Comparison of ENCODE assay signal across 36 cellular contexts in the genomic region with DNA sequence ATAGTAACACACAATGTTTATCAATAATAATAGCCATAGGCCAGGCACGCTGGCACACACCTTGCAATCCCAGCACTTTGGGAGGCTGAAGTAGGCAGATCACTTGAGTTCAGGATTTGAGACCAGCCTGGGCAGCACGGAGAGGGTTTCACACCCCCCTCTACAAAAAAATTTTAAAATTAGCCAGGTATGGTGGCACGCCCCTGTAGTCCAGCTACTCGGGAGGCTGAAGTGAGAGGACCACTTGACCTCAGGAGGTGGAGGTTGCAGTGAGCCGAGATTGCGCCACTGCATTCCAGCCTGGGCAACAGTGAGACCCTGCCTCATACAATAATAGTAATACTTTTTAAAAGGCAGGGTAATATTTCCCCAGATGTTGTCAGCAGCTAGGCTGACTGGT. TPM values are rescaled to one million over a fixed set of nuclear protein-coding genes. Genes with fewer than 3 reads are reported as not detected.
"Had no signal": no experiment of that assay in that cellular context is flagged by ENCODE, and none has a peak within 500 bp of the region (broad histone marks: within the 10 kb centered on the region; RNA-seq: fewer than 3 reads in every experiment).

No MANE protein-coding gene starts in this region.

- H3K4me1 Mint-ChIP-seq: activated CD4-positive, alpha-beta memory T cell treated with anti-CD3 and anti-CD28 coated beads, Interleukin-2, amount 10 ng/mL, durations not matched to agents 7 days and 5 days; activated CD4-positive, alpha-beta T cell treated with anti-CD3 and anti-CD28 coated beads for 36 hours; activated CD4-positive, alpha-beta T cell treated with anti-CD3 and anti-CD28 coated beads, Interleukin-2, amount 10 ng/mL, durations not matched to agents 7 days and 5 days; activated CD8-positive, alpha-beta memory T cell treated with anti-CD3 and anti-CD28 coated beads, Interleukin-2, amount 10 ng/mL, durations not matched to agents 7 days and 5 days; activated naive CD4-positive, alpha-beta T cell treated with anti-CD3 and anti-CD28 coated beads, Interleukin-2, amount 10 ng/mL, durations not matched to agents 7 days and 5 days; activated naive CD4-positive, alpha-beta T cell treated with anti-CD3 and anti-CD28 coated beads, Interleukin-2, amount 50 U/mL, for 24 hours; activated naive CD8-positive, alpha-beta T cell treated with anti-CD3 and anti-CD28 coated beads, Interleukin-2, amount 10 ng/mL, durations not matched to agents 7 days and 5 days; activated naive CD8-positive, alpha-beta T cell treated with anti-CD3 and anti-CD28 coated beads, Interleukin-2, amount 50 U/mL, for 24 hours; T-cell had no signal

- DNase-seq: activated CD4-positive, alpha-beta memory T cell treated with anti-CD3 and anti-CD28 coated beads, Interleukin-2, amount 10 ng/mL, durations not matched to agents 7 days and 5 days; activated CD4-positive, alpha-beta T cell treated with anti-CD3 and anti-CD28 coated beads for 1 hour; activated CD4-positive, alpha-beta T cell treated with anti-CD3 and anti-CD28 coated beads for 36 hours; activated CD4-positive, alpha-beta T cell treated with anti-CD3 and anti-CD28 coated beads for 48 hours; activated CD4-positive, alpha-beta T cell treated with anti-CD3 and anti-CD28 coated beads, Interleukin-2, amount 10 ng/mL, durations not matched to agents 7 days and 5 days; activated CD4-positive, alpha-beta T cell treated with anti-CD3 and anti-CD28 coated beads, Interleukin-2, amount 50 U/mL, for 48 hours; activated CD4-positive, CD25-positive, alpha-beta regulatory T cell; activated CD8-positive, alpha-beta memory T cell treated with anti-CD3 and anti-CD28 coated beads for 24 hours; activated CD8-positive, alpha-beta memory T cell treated with anti-CD3 and anti-CD28 coated beads, Interleukin-2, amount 10 ng/mL, durations not matched to agents 7 days and 5 days; activated CD8-positive, alpha-beta memory T cell treated with anti-CD3 and anti-CD28 coated beads, Interleukin-2, amount 50 U/mL, for 48 hours; activated CD8-positive, alpha-beta T cell treated with anti-CD3 and anti-CD28 coated beads, Interleukin-2, amount 10 ng/mL, durations not matched to agents 7 days and 5 days; activated effector memory CD4-positive, alpha-beta T cell treated with Interleukin-2 at 50 U/mL for 16 hours; activated gamma-delta T cell; activated naive CD4-positive, alpha-beta T cell treated with anti-CD3 and anti-CD28 coated beads, Interleukin-2, amount 10 ng/mL, durations not matched to agents 7 days and 5 days; activated naive CD4-positive, alpha-beta T cell treated with Interleukin-2 at 50 U/mL for 16 hours; activated naive CD8-positive, alpha-beta T cell treated with anti-CD3 and anti-CD28 coated beads, Interleukin-2, amount 10 ng/mL, durations not matched to agents 7 days and 5 days; activated naive CD8-positive, alpha-beta T cell treated with anti-CD3 and anti-CD28 coated beads, Interleukin-2, amount 50 U/mL, for 24 hours; activated T-cell treated with anti-CD3 and anti-CD28 coated beads, Interleukin-2, amount 50 U/mL, for 24 hours; activated T-cell treated with anti-CD3 and anti-CD28 coated beads, Interleukin-2, amount 50 U/mL, for 48 hours; amygdala; anterior cingulate cortex; brain microvascular endothelial cell; central memory CD4-positive, alpha-beta T cell; T-cell; T-helper 2 cell; T-helper 9 cell had no signal

- H3K27me3 ChIP-seq: ascending aorta, brain microvascular endothelial cell, breast epithelium had no signal

- H3K9me3 Mint-ChIP-seq: activated CD4-positive, alpha-beta memory T cell treated with anti-CD3 and anti-CD28 coated beads, Interleukin-2, amount 10 ng/mL, durations not matched to agents 7 days and 5 days; activated CD4-positive, alpha-beta T cell treated with anti-CD3 and anti-CD28 coated beads, Interleukin-2, amount 10 ng/mL, durations not matched to agents 7 days and 5 days; activated naive CD4-positive, alpha-beta T cell treated with anti-CD3 and anti-CD28 coated beads, Interleukin-2, amount 10 ng/mL, durations not matched to agents 7 days and 5 days; activated naive CD4-positive, alpha-beta T cell treated with anti-CD3 and anti-CD28 coated beads, Interleukin-2, amount 50 U/mL, for 24 hours; activated naive CD8-positive, alpha-beta T cell treated with anti-CD3 and anti-CD28 coated beads, Interleukin-2, amount 10 ng/mL, durations not matched to agents 7 days and 5 days; activated naive CD8-positive, alpha-beta T cell treated with anti-CD3 and anti-CD28 coated beads, Interleukin-2, amount 50 U/mL, for 24 hours; activated T-cell treated with anti-CD3 and anti-CD28 coated beads, Interleukin-2, amount 50 U/mL, for 24 hours; activated T-helper 2 cell treated with anti-CD3 and anti-CD28 coated beads, Interferon-gamma antibody, Interleukin-2, Interleukin-4, amounts not matched to agents 10 μg/mL and 5 μg/mL and 100 μg/mL, durations not matched to agents 14 hours and 24 hours and 36 hours; T-cell; T-helper 2 cell treated with Interferon-gamma antibody and Interleukin-4, amounts not matched to agents 5 μg/mL and 100 μg/mL, for 36 hours had no signal

- ATAC-seq: activated CD4-positive, alpha-beta T cell treated with anti-CD3 and anti-CD28 coated beads for 36 hours; activated CD4-positive, CD25-positive, alpha-beta regulatory T cell treated with anti-CD3 and anti-CD28 coated beads, Interleukin-2, amount 50 U/mL, for 24 hours; activated CD8-positive, alpha-beta memory T cell treated with anti-CD3 and anti-CD28 coated beads, Interleukin-2, amount 10 ng/mL, durations not matched to agents 7 days and 5 days; activated CD8-positive, alpha-beta T cell treated with anti-CD3 and anti-CD28 coated beads, Interleukin-2, amount 10 ng/mL, durations not matched to agents 7 days and 5 days; activated naive CD8-positive, alpha-beta T cell treated with anti-CD3 and anti-CD28 coated beads, Interleukin-2, amount 50 U/mL, for 24 hours; T-cell had no signal

- H3K27me3 Mint-ChIP-seq: activated CD4-positive, alpha-beta memory T cell treated with anti-CD3 and anti-CD28 coated beads, Interleukin-2, amount 10 ng/mL, durations not matched to agents 7 days and 5 days; activated CD4-positive, alpha-beta T cell treated with anti-CD3 and anti-CD28 coated beads for 36 hours; activated CD4-positive, alpha-beta T cell treated with anti-CD3 and anti-CD28 coated beads, Interleukin-2, amount 10 ng/mL, durations not matched to agents 7 days and 5 days; activated CD8-positive, alpha-beta memory T cell treated with anti-CD3 and anti-CD28 coated beads, Interleukin-2, amount 10 ng/mL, durations not matched to agents 7 days and 5 days; activated naive CD4-positive, alpha-beta T cell treated with anti-CD3 and anti-CD28 coated beads, Interleukin-2, amount 50 U/mL, for 24 hours; activated naive CD8-positive, alpha-beta T cell; activated naive CD8-positive, alpha-beta T cell treated with anti-CD3 and anti-CD28 coated beads, Interleukin-2, amount 10 ng/mL, durations not matched to agents 7 days and 5 days; activated naive CD8-positive, alpha-beta T cell treated with anti-CD3 and anti-CD28 coated beads, Interleukin-2, amount 50 U/mL, for 24 hours; activated T-cell treated with anti-CD3 and anti-CD28 coated beads, Interleukin-2, amount 50 U/mL, for 24 hours; T-cell had no signal

- H3K27ac Mint-ChIP-seq: activated CD4-positive, alpha-beta memory T cell treated with anti-CD3 and anti-CD28 coated beads, Interleukin-2, amount 10 ng/mL, durations not matched to agents 7 days and 5 days; activated CD4-positive, alpha-beta T cell treated with anti-CD3 and anti-CD28 coated beads for 36 hours; activated CD4-positive, alpha-beta T cell treated with anti-CD3 and anti-CD28 coated beads, Interleukin-2, amount 10 ng/mL, durations not matched to agents 7 days and 5 days; activated CD8-positive, alpha-beta memory T cell treated with anti-CD3 and anti-CD28 coated beads, Interleukin-2, amount 10 ng/mL, durations not matched to agents 7 days and 5 days; activated CD8-positive, alpha-beta T cell treated with anti-CD3 and anti-CD28 coated beads, Interleukin-2, amount 10 ng/mL, durations not matched to agents 7 days and 5 days; activated naive CD4-positive, alpha-beta T cell treated with anti-CD3 and anti-CD28 coated beads, Interleukin-2, amount 10 ng/mL, durations not matched to agents 7 days and 5 days; activated naive CD4-positive, alpha-beta T cell treated with anti-CD3 and anti-CD28 coated beads, Interleukin-2, amount 50 U/mL, for 24 hours; activated naive CD8-positive, alpha-beta T cell; activated naive CD8-positive, alpha-beta T cell treated with anti-CD3 and anti-CD28 coated beads, Interleukin-2, amount 10 ng/mL, durations not matched to agents 7 days and 5 days; activated naive CD8-positive, alpha-beta T cell treated with anti-CD3 and anti-CD28 coated beads, Interleukin-2, amount 50 U/mL, for 24 hours; activated T-cell treated with anti-CD3 and anti-CD28 coated beads, Interleukin-2, amount 50 U/mL, for 24 hours; activated T-helper 2 cell treated with anti-CD3 and anti-CD28 coated beads, Interferon-gamma antibody, Interleukin-2, Interleukin-4, amounts not matched to agents 10 μg/mL and 5 μg/mL and 100 μg/mL, durations not matched to agents 14 hours and 24 hours and 36 hours; T-cell; T-helper 2 cell treated with Interferon-gamma antibody and Interleukin-4, amounts not matched to agents 5 μg/mL and 100 μg/mL, for 36 hours had no signal

- H3K9me3 ChIP-seq: ascending aorta, breast epithelium had no signal

- H3K4me3 ChIP-seq: ascending aorta, breast epithelium had no signal

- H3K4me3 Mint-ChIP-seq: activated CD4-positive, alpha-beta memory T cell treated with anti-CD3 and anti-CD28 coated beads, Interleukin-2, amount 10 ng/mL, durations not matched to agents 7 days and 5 days; activated CD4-positive, alpha-beta T cell treated with anti-CD3 and anti-CD28 coated beads for 36 hours; activated CD4-positive, alpha-beta T cell treated with anti-CD3 and anti-CD28 coated beads, Interleukin-2, amount 10 ng/mL, durations not matched to agents 7 days and 5 days; activated CD8-positive, alpha-beta memory T cell treated with anti-CD3 and anti-CD28 coated beads, Interleukin-2, amount 10 ng/mL, durations not matched to agents 7 days and 5 days; activated CD8-positive, alpha-beta T cell treated with anti-CD3 and anti-CD28 coated beads, Interleukin-2, amount 10 ng/mL, durations not matched to agents 7 days and 5 days; activated naive CD4-positive, alpha-beta T cell treated with anti-CD3 and anti-CD28 coated beads, Interleukin-2, amount 10 ng/mL, durations not matched to agents 7 days and 5 days; activated naive CD4-positive, alpha-beta T cell treated with anti-CD3 and anti-CD28 coated beads, Interleukin-2, amount 50 U/mL, for 24 hours; activated naive CD8-positive, alpha-beta T cell; activated naive CD8-positive, alpha-beta T cell treated with anti-CD3 and anti-CD28 coated beads, Interleukin-2, amount 10 ng/mL, durations not matched to agents 7 days and 5 days; activated naive CD8-positive, alpha-beta T cell treated with anti-CD3 and anti-CD28 coated beads, Interleukin-2, amount 50 U/mL, for 24 hours; activated T-cell treated with anti-CD3 and anti-CD28 coated beads, Interleukin-2, amount 50 U/mL, for 24 hours; T-cell; T-helper 2 cell treated with Interferon-gamma antibody and Interleukin-4, amounts not matched to agents 5 μg/mL and 100 μg/mL, for 36 hours had no signal

- H3K4me1 ChIP-seq: ascending aorta, breast epithelium had no signal

- H3K36me3 Mint-ChIP-seq: activated CD8-positive, alpha-beta memory T cell treated with anti-CD3 and anti-CD28 coated beads, Interleukin-2, amount 10 ng/mL, durations not matched to agents 7 days and 5 days; activated naive CD4-positive, alpha-beta T cell treated with anti-CD3 and anti-CD28 coated beads, Interleukin-2, amount 10 ng/mL, durations not matched to agents 7 days and 5 days; activated naive CD4-positive, alpha-beta T cell treated with anti-CD3 and anti-CD28 coated beads, Interleukin-2, amount 50 U/mL, for 24 hours; activated naive CD8-positive, alpha-beta T cell; activated naive CD8-positive, alpha-beta T cell treated with anti-CD3 and anti-CD28 coated beads, Interleukin-2, amount 10 ng/mL, durations not matched to agents 7 days and 5 days; T-cell had no signal

- H3K27ac ChIP-seq: ascending aorta, brain microvascular endothelial cell, breast epithelium, VCaP had no signal

- H3K36me3 ChIP-seq: ascending aorta, brain microvascular endothelial cell, breast epithelium had no signal

RNA-seq across cellular contexts. Expression of a gene that starts 46.8 kb away (rescaled TPM):
- total RNA-seq: ascending aorta, cardiac septum, cerebellum had no signal
